Comparison of ENCODE assay signal across 8 cellular contexts in the genomic region with DNA sequence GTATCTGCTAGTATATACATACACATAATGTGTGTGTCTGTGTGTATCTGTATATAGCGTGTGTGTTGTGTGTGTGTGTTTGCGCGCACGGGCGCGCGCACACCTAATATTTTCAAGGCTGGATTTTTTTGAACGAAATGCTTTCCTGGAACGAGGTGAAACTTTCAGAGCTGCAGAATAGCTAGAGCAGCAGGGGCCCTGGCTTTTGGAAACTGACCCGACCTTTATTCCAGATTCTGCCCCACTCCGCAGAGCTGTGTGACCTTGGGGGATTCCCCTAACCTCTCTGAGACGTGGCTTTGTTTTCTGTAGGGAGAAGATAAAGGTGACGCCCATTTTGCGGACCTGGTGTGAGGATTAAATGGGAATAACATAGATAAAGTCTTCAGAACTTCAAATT. TPM values are rescaled to one million over a fixed set of nuclear protein-coding genes. Genes with fewer than 3 reads are reported as not detected.
DNase-seq lines count a peak whose midpoint lies in the region; ATAC-seq and TF ChIP-seq lines count a peak whose summit lies in the region.

No MANE protein-coding gene starts in this region.

- H3K9me3 ChIP-seq in adipocyte (ENCODE audit: control insufficient read depth, low read length) = no peaks in the 10 kb centered on the region
- peaks cover 3% of the 10 kb centered on the region for H3K9me3 ChIP-seq in iPS-18c (ENCODE audit: control insufficient read depth, insufficient read depth, low read length)

- H3K4me3 ChIP-seq in AG10803 (ENCODE audit: low read length) = peak overlapping the region; percentile 94
- peak overlapping the region; percentile 68 for H3K4me3 ChIP-seq in KMS-11 (IDR thresholded peaks at IDR 0.05; ENCODE audit: insufficient read depth, low read depth, low read length)
- H3K4me3 ChIP-seq in adipocyte (ENCODE audit: low read length) = peak overlapping the region; percentile 98
- H3K4me3 ChIP-seq in iPS-18c (ENCODE audit: insufficient read depth, low read depth, low read length) = peak overlapping the region; percentile 90

- peak overlapping the region; percentile 88 for H3K4me2 ChIP-seq in KMS-11

- ATAC-seq in GM19438 (IDR thresholded peaks at IDR 0.05; ENCODE audit: low read depth, unreplicated experiment) = peak; percentile 41

- H3K27me3 ChIP-seq in KMS-11 (ENCODE audit: insufficient read depth, low read depth) (no peaks in the 10 kb centered on the region), adipocyte (replicated peaks; ENCODE audit: control insufficient read depth, insufficient read depth, low read length) (no peaks in the 10 kb centered on the region)

- no peak for TF ChIP-seq CTCF in AG10803 (conservative IDR thresholded peaks at IDR 0.05; ENCODE audit: low read length)
- no peak for TF ChIP-seq CTCF in KMS-11 (conservative IDR thresholded peaks at IDR 0.05; ENCODE audit: low read depth, low read length)

- H4K20me1 ChIP-seq in KMS-11 (ENCODE audit: insufficient read depth) = no peaks in the 10 kb centered on the region

- H3K4me1 ChIP-seq in KMS-11 (ENCODE audit: low read depth, poor library complexity, severe bottlenecking) (peaks cover 23% of the 10 kb centered on the region), adipocyte (ENCODE audit: control insufficient read depth, insufficient read depth, low read length) (peaks cover 5% of the 10 kb centered on the region)

- H3K9ac ChIP-seq in KMS-11 = peak overlapping the region; percentile 86
- H3K9ac ChIP-seq in adipocyte (ENCODE audit: low read length) = peak overlapping the region; percentile 99

- H2AFZ ChIP-seq in KMS-11 (ENCODE audit: low read depth) = peak overlapping the region; percentile 72

- H3K27ac ChIP-seq in KMS-11 = peak overlapping the region; percentile 73

- H3K36me3 ChIP-seq in KMS-11 (ENCODE audit: insufficient read depth) (no peaks in the 10 kb centered on the region), adipocyte (ENCODE audit: control insufficient read depth, insufficient read depth, low read length, severe bottlenecking) (no peaks in the 10 kb centered on the region)

- DNase-seq in AG10803 (ENCODE audit: low read depth) (no peak), adipocyte (ENCODE audit: low read depth) (no peak), SK-N-DZ (ENCODE audit: low spot score) (no peak), putamen (ENCODE audit: low spot score) (no peak)
- DNase-seq in stimulated activated CD4-positive, alpha-beta T cell treated with anti-CD3 and anti-CD28 coated beads, Interleukin-4, amount 100 ng/mL, for 1 hour = peak; percentile 12

- H3K79me2 ChIP-seq in KMS-11 (ENCODE audit: insufficient read depth, low read depth) = peaks cover 52% of the 10 kb centered on the region

RNA-seq across cellular contexts. Expression of a gene that starts 0.8 kb away (rescaled TPM):
- polyA plus RNA-seq in SK-N-DZ (2014; cell fraction: cytosol; rRNA removed) = 12.0 and 17.8 TPM in 2 replicates
- polyA plus RNA-seq in SK-N-DZ (2014; cell fraction: nucleus; rRNA removed) = 3.2 and 8.8 TPM in 2 replicates

RNA-seq across cellular contexts. Expression of a gene that starts 22.4 kb away (rescaled TPM):
- polyA plus RNA-seq in SK-N-DZ (2014; cell fraction: cytosol; rRNA removed) = not detected in 2 replicates
- not detected in 2 replicates for polyA plus RNA-seq in SK-N-DZ (2014; cell fraction: nucleus; rRNA removed)
